Comparison of ENCODE assay signal across 28 cellular contexts in genomic region chr3:22506871-22507270, GRCh38.
"Had no signal": no experiment of that assay in that cellular context is flagged by ENCODE, and none has a peak within 500 bp of the region (broad histone marks: within the 10 kb centered on the region; RNA-seq: fewer than 3 reads in every experiment).

No MANE protein-coding gene starts in this region.

- H3K4me3 ChIP-seq: coronary artery, dorsolateral prefrontal cortex, gastrocnemius medialis, heart left ventricle had no signal

- H3K27me3 ChIP-seq: brain microvascular endothelial cell, foreskin keratinocyte, gastrocnemius medialis, heart left ventricle had no signal

- DNase-seq: activated CD4-positive, alpha-beta T cell treated with anti-CD3 and anti-CD28 coated beads for 1 hour; activated CD4-positive, alpha-beta T cell treated with anti-CD3 and anti-CD28 coated beads for 4 hours; activated CD4-positive, alpha-beta T cell treated with anti-CD3 and anti-CD28 coated beads, Interleukin-2, amount 50 U/mL, for 1 hour; activated CD4-positive, alpha-beta T cell treated with anti-CD3 and anti-CD28 coated beads, Interleukin-2, amount 50 U/mL, for 48 hours; activated CD8-positive, alpha-beta memory T cell treated with anti-CD3 and anti-CD28 coated beads for 24 hours; activated CD8-positive, alpha-beta T cell treated with anti-CD3 and anti-CD28 coated beads for 36 hours; activated effector memory CD4-positive, alpha-beta T cell treated with Interleukin-2 at 50 U/mL for 16 hours; activated gamma-delta T cell treated with Interleukin-2 at 50 U/mL for 16 hours; activated naive CD4-positive, alpha-beta T cell treated with anti-CD3 and anti-CD28 coated beads, Interleukin-2, amount 50 U/mL, for 16 hours; activated naive CD4-positive, alpha-beta T cell treated with Interleukin-2 at 50 U/mL for 16 hours; activated T-cell treated with anti-CD3 and anti-CD28 coated beads, Interleukin-2, amount 50 U/mL, for 4 hours; amniotic stem cell; anterior cingulate cortex; brain microvascular endothelial cell; dorsolateral prefrontal cortex; effector memory CD4-positive, alpha-beta T cell; endodermal cell; foreskin keratinocyte; gastrocnemius medialis; glutamatergic neuron; heart left ventricle; T-helper 1 cell; T-helper 17 cell had no signal

- H3K27ac ChIP-seq: brain microvascular endothelial cell, coronary artery, dorsolateral prefrontal cortex, foreskin keratinocyte, gastrocnemius medialis, heart left ventricle, VCaP had no signal

- ATAC-seq: activated CD8-positive, alpha-beta T cell treated with anti-CD3 and anti-CD28 coated beads for 36 hours; activated T-cell treated with anti-CD3 and anti-CD28 coated beads, Interleukin-2, amount 50 U/mL, for 4 hours; activated T-helper 17 cell treated with anti-CD3 and anti-CD28 coated beads, Interleukin-2, amount 50 U/mL, for 72 hours; esophagus mucosa; foreskin keratinocyte; gastrocnemius medialis; heart left ventricle; T-helper 17 cell; WTC11 had no signal

- H3K9me3 ChIP-seq: gastrocnemius medialis, heart left ventricle had no signal

- H3K36me3 ChIP-seq: brain microvascular endothelial cell, gastrocnemius medialis, heart left ventricle had no signal

- H3K4me1 ChIP-seq: foreskin keratinocyte, gastrocnemius medialis, heart left ventricle had no signal
